8 cellular contexts compared by ENCODE assay signal in the genomic region with DNA sequence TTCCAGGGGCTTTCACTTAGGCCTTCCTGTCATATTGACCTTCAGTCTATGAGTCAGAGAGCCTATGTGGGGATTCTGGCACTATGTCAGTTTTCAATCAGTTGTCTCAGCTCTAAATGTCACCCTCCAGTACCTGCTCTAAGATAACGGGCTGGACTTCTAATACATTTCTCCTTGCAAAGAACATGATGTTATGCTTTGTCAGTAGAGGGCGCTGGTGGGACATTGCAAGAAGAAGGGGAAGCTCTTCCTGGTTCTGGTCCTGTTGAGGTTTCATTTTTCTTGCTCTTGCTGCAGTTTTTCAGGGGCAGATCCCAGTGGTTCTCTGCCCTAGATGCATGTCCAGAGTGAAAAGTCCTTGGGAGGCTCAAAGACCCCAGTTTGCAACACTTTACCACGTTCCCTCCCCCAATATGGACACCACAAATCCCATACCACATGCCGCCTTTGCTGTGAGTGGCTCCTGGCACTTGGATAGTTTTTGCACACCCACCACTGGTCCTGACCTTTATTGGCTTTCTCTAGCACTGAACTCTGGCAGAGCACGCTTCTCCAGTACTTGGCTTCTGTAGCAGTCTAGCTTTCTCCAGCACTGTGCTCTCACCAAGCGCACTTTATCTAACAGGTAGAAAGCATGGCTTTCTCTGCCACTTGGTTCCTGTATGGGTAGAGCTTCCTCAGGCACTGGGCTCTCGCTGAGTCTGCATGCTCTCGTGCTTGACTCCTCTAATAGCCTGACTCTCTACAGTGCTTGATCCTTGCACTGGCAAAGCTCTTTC. TPM values are rescaled to one million over a fixed set of nuclear protein-coding genes. Genes with fewer than 3 reads are reported as not detected.
DNase-seq lines count a peak whose midpoint lies in the region; ATAC-seq and TF ChIP-seq lines count a peak whose summit lies in the region.

No MANE protein-coding gene starts in this region.

- peak; percentile 97 for TF ChIP-seq CTCF in HFF-Myc (IDR thresholded peaks at IDR 0.05; ENCODE audit: low read depth, low read length, missing control alignments)
- peak; percentile 83 for TF ChIP-seq CTCF in VCaP (conservative IDR thresholded peaks at IDR 0.05)
- TF ChIP-seq CTCF in breast epithelium (IDR thresholded peaks at IDR 0.05) = peak; percentile 72 to 91 (median 79)

- no peaks in the 10 kb centered on the region for H3K9me3 ChIP-seq in breast epithelium

- no peaks in the 10 kb centered on the region for H3K4me1 ChIP-seq in breast epithelium

- H3K27ac ChIP-seq in VCaP = peak overlapping the region; percentile 38; the same call in 1 of the 2 replicates
- no peak overlapping the region for H3K27ac ChIP-seq in breast epithelium

- DNase-seq in COLO668 (lab: John Stamatoyannopoulos, UW; ENCODE audit: unreplicated experiment) (peak; percentile 86), HFF-Myc (ENCODE audit: extremely low read depth, low read depth) (peak; percentile 79), NCI-H2171 treated with DMSO at 0.1 percent for 48 hours (lab: John Stamatoyannopoulos, UW) (peak; percentile 52), breast epithelium (ENCODE audit: low spot score in 2 of 2) (peak in 1 of 2 donors; percentile 39), islet precursor cell (peak; percentile 84)
- peak; percentile 27 to 47 for DNase-seq in stimulated activated CD4-positive, alpha-beta T cell treated with anti-CD3 and anti-CD28 coated beads, Interleukin-15, amount 100 ng/mL, for 1 hour (ENCODE audit: low read depth in 1 of 2, low spot score in 1 of 2)

- no peaks in the 10 kb centered on the region for H3K27me3 ChIP-seq in breast epithelium

- intact Hi-C loops in breast epithelium (cut with DNase I; ENCODE audit: low total_unique reads) = loop anchor here (10.0 kb wide), 1 partner anchor 60 kb away; no protein-coding TSS in a partner anchor

- no peak overlapping the region for H3K4me3 ChIP-seq in HFF-Myc (replicated peaks; ENCODE audit: low read depth, low read length)
- H3K4me3 ChIP-seq in breast epithelium = peak overlapping the region; percentile 14 to 23 (median 21)

- ATAC-seq in HG03469 (IDR thresholded peaks at IDR 0.05; ENCODE audit: unreplicated experiment) = no peak

- TF ChIP-seq POLR2A in breast epithelium (IDR thresholded peaks at IDR 0.05) = no peak

- H3K36me3 ChIP-seq in breast epithelium = no peaks in the 10 kb centered on the region

RNA-seq across cellular contexts. Expression of gene BCL7C, which starts 49.0 kb away (rescaled TPM):
- 10 to 100 TPM; 29.4 to 47.2 (median 36.2) TPM for total RNA-seq in breast epithelium

RNA-seq across cellular contexts. Expression of gene CTF1, which starts 51.6 kb away (rescaled TPM):
- total RNA-seq in breast epithelium = 1 to 10 TPM; 2.6 to 4.5 (median 3.4) TPM

RNA-seq across cellular contexts. Expression of gene ZNF629, which starts 57.9 kb away (rescaled TPM):
- 10 to 100 TPM in 2 of 3 donors, 1 to 10 TPM in 1; 9.4 to 16.2 (median 10.5) TPM for total RNA-seq in breast epithelium
